In genomic region chr20:11267131-11267761, GRCh38 we compare ENCODE assay signal across 8 cellular contexts.
DNase-seq lines count a peak whose midpoint lies in the region; ATAC-seq and TF ChIP-seq lines count a peak whose summit lies in the region.

No MANE protein-coding gene starts in this region.

- H3K27ac ChIP-seq in endodermal cell (ENCODE audit: low read depth, low read length) = no peak overlapping the region

- H3K36me3 Mint-ChIP-seq in endodermal cell (ENCODE audit: low read depth) = no peaks in the 10 kb centered on the region

- in situ Hi-C loops in HAP-1 (cut with MboI; ENCODE audit: low sequenced_read_pairs) = no loop called here

- H3K27me3 ChIP-seq in endodermal cell (ENCODE audit: control insufficient read depth, insufficient read depth, low read length, poor library complexity, severe bottlenecking) = peaks cover 6% of the 10 kb centered on the region
- H3K27me3 ChIP-seq in HAP-1 (ENCODE audit: low read depth) = no peaks in the 10 kb centered on the region

- WGBS in endodermal cell (ENCODE audit: insufficient coverage in 1 of 2, insufficient read length in 1 of 2), 2 experiments = 13 to 18% methylated on average over 4 of the region's 5 CpGs

- H3K4me3 Mint-ChIP-seq in endodermal cell = peak overlapping the region; percentile 30

- no peak overlapping the region for H3K9ac ChIP-seq in endodermal cell (ENCODE audit: extremely low read depth, low read length, poor library complexity, severe bottlenecking)

- H3K9me3 ChIP-seq in endodermal cell (ENCODE audit: control insufficient read depth, low read length) = no peaks in the 10 kb centered on the region
- no peaks in the 10 kb centered on the region for H3K9me3 ChIP-seq in HAP-1

- H3K36me3 ChIP-seq in endodermal cell (ENCODE audit: control insufficient read depth, insufficient read depth, low read length) = no peaks in the 10 kb centered on the region
- no peaks in the 10 kb centered on the region for H3K36me3 ChIP-seq in HAP-1 (replicated peaks)

- H3K4me1 Mint-ChIP-seq in endodermal cell = peaks cover 72% of the 10 kb centered on the region

- H3K27me3 Mint-ChIP-seq in endodermal cell (ENCODE audit: insufficient read depth) = peaks cover 12% of the 10 kb centered on the region

- no peak for TF ChIP-seq CTCF in endodermal cell (conservative IDR thresholded peaks at IDR 0.05)

- peak overlapping the region; percentile 21 for H3K4me3 ChIP-seq in endodermal cell (ENCODE audit: low read length)
- no peak overlapping the region for H3K4me3 ChIP-seq in HAP-1

- H3K9me3 Mint-ChIP-seq in endodermal cell = no peaks in the 10 kb centered on the region

- DNase-seq in GM04503 (ENCODE audit: low read depth) = peak; percentile 83
- peak; percentile 21 for DNase-seq in NCI-H748 treated with DMSO at 0.1 percent for 48 hours (lab: John Stamatoyannopoulos, UW)
- peak; percentile 90 for DNase-seq in endodermal cell
- DNase-seq in midbrain (lab: John Stamatoyannopoulos, UW) = peak; percentile 31
- DNase-seq in HAP-1 (ENCODE audit: low spot score in 2 of 2) = no peak

- H3K4me1 ChIP-seq in endodermal cell (ENCODE audit: control insufficient read depth, insufficient read depth, low read length) (peaks cover 26% of the 10 kb centered on the region), HAP-1 (no peaks in the 10 kb centered on the region)

- peak overlapping the region; percentile 91 for H3K27ac Mint-ChIP-seq in endodermal cell

- ATAC-seq in HG02623 (IDR thresholded peaks at IDR 0.05; ENCODE audit: unreplicated experiment) = peak; percentile 51
- no peak for ATAC-seq in GM21381 (IDR thresholded peaks at IDR 0.05; ENCODE audit: unreplicated experiment)
- no peak for ATAC-seq in GM19328 (IDR thresholded peaks at IDR 0.05; ENCODE audit: unreplicated experiment)

Comparison
In these comparisons a context has a peak if more than half of its experiments do, and no peak if none do; other contexts are left out.
1. DNase-seq: peak in GM04503 (single experiment), NCI-H748 treated with DMSO at 0.1 percent for 48 hours (single experiment), endodermal cell (single experiment) and midbrain (single experiment); none in HAP-1 (0 of 2).